ENCODE assay signal across 8 cellular contexts in genomic region chr14:68199465-68200145, GRCh38.
DNase-seq lines count a peak whose midpoint lies in the region; ATAC-seq and TF ChIP-seq lines count a peak whose summit lies in the region.

No MANE protein-coding gene starts in this region.

- peak overlapping the region; percentile 85 for H3K27ac ChIP-seq in HCT116 (ENCODE audit: low read depth, low read length)
- H3K27ac ChIP-seq in sigmoid colon: peak overlapping the region; percentile 67 to 87 (median 84)

- H3K4me3 ChIP-seq in HCT116 (replicated peaks in 1 of 2; ENCODE audit: low read depth in 1 of 2, low read length in 2 of 2): no peak overlapping the region
- no peak overlapping the region for H3K4me3 ChIP-seq in cardiac fibroblast (replicated peaks in 1 of 2; ENCODE audit: low read depth in 2 of 2, low read length in 2 of 2)
- no peak overlapping the region for H3K4me3 ChIP-seq in sigmoid colon

- no peak for TF ChIP-seq RAD21 in HCT116 (IDR thresholded peaks at IDR 0.05; ENCODE audit: low read depth)

- H3K36me3 ChIP-seq in HCT116 (ENCODE audit: control insufficient read depth in 1 of 2, insufficient read depth in 2 of 2, low read length in 2 of 2) (no peaks in the 10 kb centered on the region), sigmoid colon (no peaks in the 10 kb centered on the region)

- no TSS peak for BruUV-seq in HCT116 (replicated peaks; lab: Mats Ljungman, UMichigan)

- CTCF ChIA-PET in HCT116 (lab: Charles Lee): no interaction called here

- no peak for DNase-seq in HCT116 (ENCODE audit: low read depth, low spot score)
- DNase-seq in cardiac fibroblast (ENCODE audit: low read depth in 2 of 2): peak; percentile 85 to 95
- peak; percentile 53 for DNase-seq in iPS-NIHi11 (ENCODE audit: low spot score)
- DNase-seq in sigmoid colon: peak; percentile 84
- DNase-seq in NOMO-1 (lab: John Stamatoyannopoulos, UW; ENCODE audit: unreplicated experiment in 2 of 2): no peak
- DNase-seq in activated CD4-positive, CD25-positive, alpha-beta regulatory T cell (lab: John Stamatoyannopoulos, UW): no peak
- DNase-seq in NCI-H187 treated with DMSO at 0.1 percent for 48 hours (lab: John Stamatoyannopoulos, UW): no peak

- H3K4me1 ChIP-seq in HCT116 (ENCODE audit: control insufficient read depth in 1 of 2, insufficient read depth in 2 of 2, low read length in 2 of 2) (peaks cover 4 to 51% of the 10 kb centered on the region in 2 experiments; a peak in 3 of 4 replicates), sigmoid colon (peaks cover 3 to 63% (median 28%) of the 10 kb centered on the region in 4 donors)

- no peaks in the 10 kb centered on the region for H3K9me2 ChIP-seq in HCT116 (ENCODE audit: insufficient read depth)

- TF ChIP-seq CTCF in HCT116 (IDR thresholded peaks at IDR 0.05 in 2 of 3, conservative IDR thresholded peaks at IDR 0.05 in 1 of 3; ENCODE audit: borderline replicate concordance in 1 of 3, insufficient read depth in 1 of 3, low read depth in 2 of 3, low read length in 2 of 3): no peak
- TF ChIP-seq CTCF in cardiac fibroblast (IDR thresholded peaks at IDR 0.05; ENCODE audit: low read depth, low read length): peak; percentile 16
- TF ChIP-seq CTCF in sigmoid colon (IDR thresholded peaks at IDR 0.05): no peak

- no peaks in the 10 kb centered on the region for H4K20me1 ChIP-seq in HCT116 (ENCODE audit: insufficient read depth)

- RAD21 ChIA-PET in HCT116 (lab: Charles Lee; ENCODE audit: low non-redundant PET in 1 of 2, low total read pairs in 2 of 2, uncharacterized antibody in 2 of 2, unreplicated experiment in 2 of 2): no interaction called here

- 77 to 94% methylated on average over 8 of the region's 8 CpGs for WGBS in sigmoid colon, 2 donors

- POLR2A ChIA-PET in HCT116 (lab: Charles Lee): interaction anchor here (2.4 kb wide), 1 partner anchor 8 kb away, joined by 8 read pairs; no protein-coding TSS in a partner anchor

- no peak overlapping the region for H2AFZ ChIP-seq in HCT116 (ENCODE audit: low read depth, low read length, poor library complexity, severe bottlenecking)

- intact Hi-C loops in HCT116 (cut with micrococcal nuclease) (no loop called here), sigmoid colon (cut with DNase I) (loop anchor here (2.0 kb wide), 1 partner anchor 33 kb away; no protein-coding TSS in a partner anchor)

- no peaks in the 10 kb centered on the region for H3K9me3 ChIP-seq in HCT116 (ENCODE audit: control insufficient read depth in 1 of 2, insufficient read depth in 1 of 2, low read depth in 1 of 2, low read length in 2 of 2)
- H3K9me3 ChIP-seq in sigmoid colon: no peaks in the 10 kb centered on the region

- peak in 1 of 4 donors; percentile 12 for TF ChIP-seq EP300 in sigmoid colon (IDR thresholded peaks at IDR 0.05)

- H3K9ac ChIP-seq in HCT116 (ENCODE audit: low read length): no peak overlapping the region

- TF ChIP-seq POLR2A in HCT116 (IDR thresholded peaks at IDR 0.05; ENCODE audit: borderline replicate concordance, extremely low read depth, insufficient read depth, insufficient read length): no peak
- no peak for TF ChIP-seq POLR2A in sigmoid colon (IDR thresholded peaks at IDR 0.05)
- no peak for TF ChIP-seq POLR2A in GM18505 (IDR thresholded peaks at IDR 0.05; ENCODE audit: borderline replicate concordance, extremely low read depth, insufficient read depth, insufficient read length)

- H3K79me2 ChIP-seq in HCT116 (ENCODE audit: insufficient read depth, low read length): no peaks in the 10 kb centered on the region

- ATAC-seq in HCT116: no peak
- no peak for ATAC-seq in GM18505 (IDR thresholded peaks at IDR 0.05; ENCODE audit: unreplicated experiment)

- H3K27me3 ChIP-seq in HCT116 (ENCODE audit: insufficient read depth, low read length) (no peaks in the 10 kb centered on the region), sigmoid colon (no peaks in the 10 kb centered on the region)

- H3K4me2 ChIP-seq in HCT116 (ENCODE audit: low read length): no peak overlapping the region

TF ChIP-seq in HCT116, 20 proteins besides CTCF, POLR2A, EP300 and RAD21:
- TF ChIP-seq SRF (IDR thresholded peaks at IDR 0.05; ENCODE audit: low read depth) (no peak), CEBPB (IDR thresholded peaks at IDR 0.05; ENCODE audit: low read depth) (no peak), YY1 (IDR thresholded peaks at IDR 0.05; ENCODE audit: extremely low read depth, insufficient replicate concordance, low read depth, low read length) (no peak), REST (IDR thresholded peaks at IDR 0.05; ENCODE audit: low read depth) (no peak), MAX (IDR thresholded peaks at IDR 0.05) (no peak)

Comparison
In these comparisons a context has a peak if more than half of its experiments do, and no peak if none do; other contexts are left out.
1. DNase-seq: peak in cardiac fibroblast (2 of 2), iPS-NIHi11 (single experiment) and sigmoid colon (single experiment); none in HCT116 (single experiment), NOMO-1 (0 of 2), activated CD4-positive, CD25-positive, alpha-beta regulatory T cell (0 of 4) and NCI-H187 treated with DMSO at 0.1 percent for 48 hours (single experiment).